In genomic region chr16:85058909-85059308, GRCh38 we compare ENCODE assay signal across 2 cellular contexts.
TF ChIP-seq lines count a peak whose summit lies in the region.

No MANE protein-coding gene starts in this region.

TF ChIP-seq in liver, 16 proteins besides CTCF, POLR2A, EP300 and RAD21:
- TF ChIP-seq RXRA (IDR thresholded peaks at IDR 0.05) (peak in 1 of 2 donors; percentile 75), FOXA1 (IDR thresholded peaks at IDR 0.05) (no peak), JUND (IDR thresholded peaks at IDR 0.05) (peak in 1 of 2 donors; percentile 24), REST (IDR thresholded peaks at IDR 0.05) (no peak), SP1 (IDR thresholded peaks at IDR 0.05) (peak; percentile 68), HNF4A (conservative IDR thresholded peaks at IDR 0.05) (peak; percentile 49 to 85), MAX (IDR thresholded peaks at IDR 0.05) (no peak), HNF4G (IDR thresholded peaks at IDR 0.05) (peak; percentile 32)

TF ChIP-seq in HepG2, 621 proteins besides CTCF, POLR2A, EP300 and RAD21:
- no peak for TF ChIP-seq ZNF747 (CRISPR knock-in tag; IDR thresholded peaks at IDR 0.05; ENCODE audit: borderline replicate concordance)
- no peak for TF ChIP-seq SIX1 (CRISPR knock-in tag; IDR thresholded peaks at IDR 0.05; ENCODE audit: borderline replicate concordance)
- no peak for TF ChIP-seq ZNF24 (IDR thresholded peaks at IDR 0.05)
- no peak for TF ChIP-seq ETV6 (CRISPR knock-in tag; conservative IDR thresholded peaks at IDR 0.05)
- TF ChIP-seq ZNF629 (CRISPR knock-in tag; conservative IDR thresholded peaks at IDR 0.05): no peak
- TF ChIP-seq RORA (CRISPR knock-in tag; IDR thresholded peaks at IDR 0.05): no peak
- TF ChIP-seq ZNF788 (CRISPR knock-in tag; IDR thresholded peaks at IDR 0.05; ENCODE audit: borderline replicate concordance): no peak
- TF ChIP-seq PRPF4 (IDR thresholded peaks at IDR 0.05; ENCODE audit: low read depth, low read length, poor library complexity, severe bottlenecking): no peak
- TF ChIP-seq MEF2D (CRISPR knock-in tag; IDR thresholded peaks at IDR 0.05): no peak
- TF ChIP-seq, protein P1, sequence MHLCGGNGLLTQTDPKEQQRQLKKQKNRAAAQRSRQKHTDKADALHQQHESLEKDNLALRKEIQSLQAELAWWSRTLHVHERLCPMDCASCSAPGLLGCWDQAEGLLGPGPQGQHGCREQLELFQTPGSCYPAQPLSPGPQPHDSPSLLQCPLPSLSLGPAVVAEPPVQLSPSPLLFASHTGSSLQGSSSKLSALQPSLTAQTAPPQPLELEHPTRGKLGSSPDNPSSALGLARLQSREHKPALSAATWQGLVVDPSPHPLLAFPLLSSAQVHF (CRISPR knock-in tag; IDR thresholded peaks at IDR 0.05): no peak
- TF ChIP-seq NR2F1 (CRISPR knock-in tag; IDR thresholded peaks at IDR 0.05): no peak
- no peak for TF ChIP-seq TCF7 (IDR thresholded peaks at IDR 0.05; ENCODE audit: low read depth)
- TF ChIP-seq TERF1 (CRISPR knock-in tag; IDR thresholded peaks at IDR 0.05): no peak
- TF ChIP-seq, protein P2, sequence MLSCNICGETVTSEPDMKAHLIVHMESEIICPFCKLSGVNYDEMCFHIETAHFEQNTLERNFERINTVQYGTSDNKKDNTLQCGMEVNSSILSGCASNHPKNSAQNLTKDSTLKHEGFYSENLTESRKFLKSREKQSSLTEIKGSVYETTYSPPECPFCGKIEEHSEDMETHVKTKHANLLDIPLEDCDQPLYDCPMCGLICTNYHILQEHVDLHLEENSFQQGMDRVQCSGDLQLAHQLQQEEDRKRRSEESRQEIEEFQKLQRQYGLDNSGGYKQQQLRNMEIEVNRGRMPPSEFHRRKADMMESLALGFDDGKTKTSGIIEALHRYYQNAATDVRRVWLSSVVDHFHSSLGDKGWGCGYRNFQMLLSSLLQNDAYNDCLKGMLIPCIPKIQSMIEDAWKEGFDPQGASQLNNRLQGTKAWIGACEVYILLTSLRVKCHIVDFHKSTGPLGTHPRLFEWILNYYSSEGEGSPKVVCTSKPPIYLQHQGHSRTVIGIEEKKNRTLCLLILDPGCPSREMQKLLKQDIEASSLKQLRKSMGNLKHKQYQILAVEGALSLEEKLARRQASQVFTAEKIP (CRISPR knock-in tag; IDR thresholded peaks at IDR 0.05; ENCODE audit: borderline replicate concordance): no peak
- no peak for TF ChIP-seq ZBTB1 (CRISPR knock-in tag; IDR thresholded peaks at IDR 0.05; ENCODE audit: borderline replicate concordance)
- no peak for TF ChIP-seq ZNF567 (CRISPR knock-in tag; IDR thresholded peaks at IDR 0.05; ENCODE audit: borderline replicate concordance)
